Comparison of ENCODE assay signal across 8 cellular contexts in the genomic region with DNA sequence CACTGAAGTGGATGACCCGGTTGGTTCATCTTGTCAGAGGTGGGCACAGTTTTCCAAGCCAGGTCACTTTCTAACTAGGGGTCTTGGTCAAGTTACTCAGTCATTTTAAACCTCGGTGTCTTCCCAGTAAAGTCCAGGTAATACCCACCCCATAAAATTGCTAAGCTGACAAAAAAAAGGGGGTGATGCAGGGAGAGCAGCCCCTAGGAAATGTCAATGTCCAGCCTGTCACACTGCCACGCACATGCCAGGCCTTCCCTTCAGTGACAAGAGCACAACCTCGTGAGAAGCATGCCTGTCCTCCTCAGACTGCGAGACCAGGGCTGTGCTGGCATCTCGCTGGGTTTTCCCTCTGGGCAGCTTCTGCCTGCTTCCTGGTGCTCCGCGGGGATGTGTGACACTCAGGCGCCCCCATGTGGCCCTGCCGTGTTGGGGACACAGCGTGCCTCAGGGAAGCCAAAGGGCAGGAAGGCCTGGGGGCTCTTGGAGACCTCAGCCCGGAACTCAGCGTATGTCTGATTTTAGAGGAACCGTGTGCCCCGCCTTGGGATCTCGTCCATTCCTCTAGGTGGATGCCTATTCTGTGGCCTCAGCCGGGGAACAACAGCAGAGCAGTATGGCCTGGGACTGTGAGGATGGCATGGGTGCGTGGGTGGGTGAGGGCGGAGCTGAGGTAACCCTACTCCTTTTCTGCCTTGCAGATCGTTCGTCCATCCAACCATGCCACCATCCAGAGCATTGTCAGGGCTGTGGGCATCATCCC.
A peak's percentile ranks its signal among the peaks of the same experiment; 100 is the strongest.
DNase-seq lines count a peak whose midpoint lies in the region; ATAC-seq and TF ChIP-seq lines count a peak whose summit lies in the region.

No MANE protein-coding gene starts in this region.

- no peaks in the 10 kb centered on the region for H3K79me2 ChIP-seq in DND-41 (ENCODE audit: insufficient read depth, low read length)

- TF ChIP-seq CTCF in DND-41 (IDR thresholded peaks at IDR 0.05; ENCODE audit: borderline replicate concordance, extremely low read depth, low read length, poor library complexity, severe bottlenecking) (peak; percentile 98), HEK293 (tag by site-specific recombination; IDR thresholded peaks at IDR 0.05) (peak; percentile 80)

- peak overlapping the region in 1 of 2 experiments; percentile 44; a peak in 2 of 4 replicates for H3K4me3 ChIP-seq in DND-41 (ENCODE audit: low read depth in 1 of 2, low read length in 2 of 2)
- H3K4me3 ChIP-seq in HEK293 (ENCODE audit: low read depth, low read length), result no peak overlapping the region

- H3K27ac ChIP-seq in DND-41 (ENCODE audit: low read length) (peak overlapping the region; percentile 85), HEK293 (ENCODE audit: extremely low read depth, low read depth, low read length) (no peak overlapping the region), caudate nucleus (ENCODE audit: low read depth, low read length) (no peak overlapping the region)

- no peaks in the 10 kb centered on the region for H3K36me3 ChIP-seq in DND-41 (ENCODE audit: insufficient read depth, low read length)
- H3K36me3 ChIP-seq in HEK293 (ENCODE audit: control insufficient read depth in 2 of 2, insufficient read depth in 1 of 2, low read length in 2 of 2), result no peaks in the 10 kb centered on the region

- CTCF ChIA-PET in HEK293 (lab: Yijun Ruan, JAX), result interaction anchor here (0.6 to 8.1 kb wide), 35 partner anchors 9 to 317 kb away, joined by 3 to 131 read pairs (median 4); no protein-coding TSS in a partner anchor

- no peaks in the 10 kb centered on the region; the same call in 1 of the 2 replicates for H4K20me1 ChIP-seq in DND-41 (ENCODE audit: insufficient read depth, low read length)

- no peaks in the 10 kb centered on the region for H3K9me3 ChIP-seq in DND-41 (ENCODE audit: insufficient read depth, low read length, severe bottlenecking)
- no peaks in the 10 kb centered on the region for H3K9me3 ChIP-seq in HEK293 (ENCODE audit: control insufficient read depth, insufficient read depth, low read depth, low read length)

- H3K9ac ChIP-seq in DND-41 (ENCODE audit: low read depth, low read length), result peak overlapping the region; percentile 33

- ATAC-seq in DND-41 (ENCODE audit: insufficient read depth, low read depth) (peak; percentile 75), HG03196 (IDR thresholded peaks at IDR 0.05; ENCODE audit: unreplicated experiment) (no peak)

- POLR2A ChIA-PET in HEK293 (lab: Yijun Ruan, JAX), result interaction anchor here (0.9 kb wide), 1 partner anchor 264 kb away, joined by 5 read pairs; no protein-coding TSS in a partner anchor

- no peaks in the 10 kb centered on the region for H3K27me3 ChIP-seq in DND-41 (ENCODE audit: insufficient read depth, low read length, poor library complexity)

- DNase-seq in DND-41, result peak; percentile 84
- DNase-seq in NCI-H2107 (lab: John Stamatoyannopoulos, UW), result peak; percentile 0
- DNase-seq in activated CD4-positive, CD25-positive, alpha-beta regulatory T cell treated with anti-CD3 and anti-CD28 coated beads, Interleukin-2, amount 50 U/mL, for 72 hours, result peak; percentile 79
- DNase-seq in caudate nucleus (lab: John Stamatoyannopoulos, UW), result peak in 60 of 61 donors; percentile 19 to 89 (median 66)
- DNase-seq in kidney glomerular epithelial cell (lab: John Stamatoyannopoulos, UW), result peak; percentile 48
- DNase-seq in stimulated activated CD4-positive, alpha-beta T cell treated with anti-CD3 and anti-CD28 coated beads, Interleukin-2, amount 100 ng/mL, for 24 hours, result peak; percentile 89

- peak overlapping the region; percentile 67 for H3K4me2 ChIP-seq in DND-41 (ENCODE audit: insufficient read depth, low read length)

- peaks cover 40% of the 10 kb centered on the region for H3K4me1 ChIP-seq in DND-41 (ENCODE audit: insufficient read depth, low read length)
- H3K4me1 ChIP-seq in HEK293 (ENCODE audit: control insufficient read depth, insufficient read depth, low read length), result no peaks in the 10 kb centered on the region

- H2AFZ ChIP-seq in DND-41 (ENCODE audit: low read depth, low read length), result peak overlapping the region; percentile 58

TF ChIP-seq in HEK293, 187 proteins besides CTCF, POLR2A, EP300 and RAD21 (continues in another document):
- TF ChIP-seq ZFP3 (tag by site-specific recombination; IDR thresholded peaks at IDR 0.05; ENCODE audit: low read depth) (no peak), ZBTB17 (tag by site-specific recombination; IDR thresholded peaks at IDR 0.05) (peak; percentile 27; the same call in 1 of the 2 replicates), ZNF394 (tag by site-specific recombination; IDR thresholded peaks at IDR 0.05; ENCODE audit: borderline replicate concordance) (no peak; the same call in 1 of the 2 replicates), ZSCAN30 (tag by site-specific recombination; IDR thresholded peaks at IDR 0.05) (0 out of 2 replicates have a peak, but pooled peaks have one; percentile 53), ZNF280D (tag by site-specific recombination; IDR thresholded peaks at IDR 0.05) (no peak), ZBTB20 (tag by site-specific recombination; IDR thresholded peaks at IDR 0.05) (no peak), INSM2 (tag by site-specific recombination; IDR thresholded peaks at IDR 0.05) (0 out of 2 replicates have a peak, but pooled peaks have one; percentile 64), ZNF654 (tag by site-specific recombination; IDR thresholded peaks at IDR 0.05; ENCODE audit: low read depth) (peak; percentile 90), ZNF2 (tag by site-specific recombination; IDR thresholded peaks at IDR 0.05) (peak; percentile 67; the same call in 1 of the 2 replicates), ZNF112 (tag by site-specific recombination; IDR thresholded peaks at IDR 0.05) (no peak), EGR2 (tag by site-specific recombination; IDR thresholded peaks at IDR 0.05; ENCODE audit: low read depth) (peak; percentile 67), ZNF132 (tag by site-specific recombination; IDR thresholded peaks at IDR 0.05; ENCODE audit: borderline replicate concordance) (no peak), ZNF501 (tag by site-specific recombination; IDR thresholded peaks at IDR 0.05) (peak; percentile 44; the same call in 1 of the 2 replicates), ZFHX2 (tag by site-specific recombination; conservative IDR thresholded peaks at IDR 0.05) (peak; percentile 66), ZNF335 (tag by site-specific recombination; conservative IDR thresholded peaks at IDR 0.05) (peak; percentile 69)
- TF ChIP-seq, protein P1, sequence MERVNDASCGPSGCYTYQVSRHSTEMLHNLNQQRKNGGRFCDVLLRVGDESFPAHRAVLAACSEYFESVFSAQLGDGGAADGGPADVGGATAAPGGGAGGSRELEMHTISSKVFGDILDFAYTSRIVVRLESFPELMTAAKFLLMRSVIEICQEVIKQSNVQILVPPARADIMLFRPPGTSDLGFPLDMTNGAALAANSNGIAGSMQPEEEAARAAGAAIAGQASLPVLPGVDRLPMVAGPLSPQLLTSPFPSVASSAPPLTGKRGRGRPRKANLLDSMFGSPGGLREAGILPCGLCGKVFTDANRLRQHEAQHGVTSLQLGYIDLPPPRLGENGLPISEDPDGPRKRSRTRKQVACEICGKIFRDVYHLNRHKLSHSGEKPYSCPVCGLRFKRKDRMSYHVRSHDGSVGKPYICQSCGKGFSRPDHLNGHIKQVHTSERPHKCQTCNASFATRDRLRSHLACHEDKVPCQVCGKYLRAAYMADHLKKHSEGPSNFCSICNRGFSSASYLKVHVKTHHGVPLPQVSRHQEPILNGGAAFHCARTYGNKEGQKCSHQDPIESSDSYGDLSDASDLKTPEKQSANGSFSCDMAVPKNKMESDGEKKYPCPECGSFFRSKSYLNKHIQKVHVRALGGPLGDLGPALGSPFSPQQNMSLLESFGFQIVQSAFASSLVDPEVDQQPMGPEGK (tag by site-specific recombination; IDR thresholded peaks at IDR 0.05), result peak; percentile 37; the same call in 1 of the 2 replicates

Comparison
In these comparisons a context has a peak if more than half of its experiments do, and no peak if none do; other contexts are left out.
1. DNase-seq: peak in every context shown above with its lines; median percentile 89 in stimulated activated CD4-positive, alpha-beta T cell treated with anti-CD3 and anti-CD28 coated beads, Interleukin-2, amount 100 ng/mL, for 24 hours; 84 in DND-41; 79 in activated CD4-positive, CD25-positive, alpha-beta regulatory T cell treated with anti-CD3 and anti-CD28 coated beads, Interleukin-2, amount 50 U/mL, for 72 hours; 66 in caudate nucleus; 48 in kidney glomerular epithelial cell; 0 in NCI-H2107.